ENCODE assay signal across 8 cellular contexts in the genomic region with DNA sequence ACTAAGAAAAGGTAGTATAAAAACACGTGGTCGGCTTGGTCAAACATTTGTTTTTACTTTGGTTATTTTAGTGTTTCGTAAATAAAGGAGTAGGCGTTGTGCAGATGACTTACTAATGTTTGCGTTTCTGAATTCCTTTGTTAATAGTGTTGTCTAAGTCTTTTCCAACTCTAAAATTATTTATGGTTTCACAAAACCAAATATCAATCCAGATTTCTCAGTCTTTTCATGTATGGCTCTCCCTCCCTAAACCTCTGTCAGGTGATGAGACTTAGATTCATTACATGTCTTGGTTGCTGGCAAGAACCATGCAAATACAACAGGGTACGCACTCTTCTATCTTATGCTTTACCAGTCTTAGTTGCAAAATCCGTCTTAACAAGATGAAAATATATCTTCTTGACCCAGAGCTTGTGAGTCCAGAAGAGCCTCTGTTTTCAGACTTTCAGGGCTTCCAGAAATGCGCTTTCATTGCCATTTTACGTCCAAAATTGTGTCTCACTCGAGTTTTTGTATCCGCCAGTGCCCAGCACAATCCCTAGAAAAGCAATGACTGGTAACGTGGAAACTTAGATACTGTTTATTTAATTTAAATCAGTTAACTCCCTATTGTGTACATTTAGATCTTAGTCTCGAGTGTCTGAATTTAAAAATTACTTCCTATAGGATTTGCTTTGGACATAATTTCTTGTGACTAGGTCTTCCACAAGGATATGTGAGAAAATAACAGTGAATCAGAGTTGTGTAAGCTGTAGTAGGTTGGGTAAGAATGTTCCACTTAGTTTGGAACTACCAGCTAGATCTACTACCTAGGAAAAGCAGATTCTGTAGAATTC. TPM values are rescaled to one million over a fixed set of nuclear protein-coding genes. Genes with fewer than 3 reads are reported as not detected.
A peak's percentile ranks its signal among the peaks of the same experiment; 100 is the strongest.
DNase-seq lines count a peak whose midpoint lies in the region; ATAC-seq, FAIRE-seq and TF ChIP-seq lines count a peak whose summit lies in the region.

No MANE protein-coding gene starts in this region.

- H3K4me1 Mint-ChIP-seq in IgD-negative memory B cell: peaks cover 14 to 24% (median 16%) of the 10 kb centered on the region in 3 donors
- H3K4me1 Mint-ChIP-seq in stimulated activated naive CD8-positive, alpha-beta T cell treated with anti-CD3 and anti-CD28 coated beads, Interleukin-15, amount 100 ng/mL, for 72 hours: peaks cover 33% of the 10 kb centered on the region

- 18 to 25% (median 23%) methylated on average over 13 of the region's 13 CpGs for WGBS in adrenal gland, 4 donors

- H3K4me3 Mint-ChIP-seq in IgD-negative memory B cell: peak overlapping the region; percentile 92 to 96 (median 94)
- peak overlapping the region; percentile 91 to 95 for H3K4me3 Mint-ChIP-seq in stimulated activated naive CD8-positive, alpha-beta T cell treated with anti-CD3 and anti-CD28 coated beads, Interleukin-15, amount 100 ng/mL, for 72 hours

- TF ChIP-seq POLR2A in adrenal gland (IDR thresholded peaks at IDR 0.05): no peak

- peaks cover 7% of the 10 kb centered on the region for H3K36me3 Mint-ChIP-seq in IgD-negative memory B cell

- peaks cover 0 to 10% of the 10 kb centered on the region in 2 donors for H3K36me3 ChIP-seq in adrenal gland (replicated peaks in 1 of 2)
- no peaks in the 10 kb centered on the region for H3K36me3 ChIP-seq in kidney (ENCODE audit: control insufficient read depth in 1 of 2, insufficient read depth in 2 of 2, low read length in 2 of 2)

- H3K4me3 ChIP-seq in adrenal gland (peak overlapping the region in 3 of 4 donors; percentile 13 to 77 (median 46)), kidney (ENCODE audit: low read length in 2 of 2) (peak overlapping the region; percentile 71 to 78)

- peak overlapping the region; percentile 73 to 91 (median 86) for H3K27ac Mint-ChIP-seq in IgD-negative memory B cell
- H3K27ac Mint-ChIP-seq in stimulated activated naive CD8-positive, alpha-beta T cell treated with anti-CD3 and anti-CD28 coated beads, Interleukin-15, amount 100 ng/mL, for 72 hours: peak overlapping the region; percentile 87 to 98

- peak overlapping the region; percentile 24 to 100 (median 92) for H3K27ac ChIP-seq in adrenal gland
- H3K27ac ChIP-seq in kidney (ENCODE audit: low read depth in 2 of 2, low read length in 2 of 2): peak overlapping the region in 1 of 2 donors; percentile 93

- peaks cover 13 to 29% of the 10 kb centered on the region in 2 donors for H3K4me1 ChIP-seq in adrenal gland (replicated peaks in 1 of 2)
- peaks cover 0 to 6% of the 10 kb centered on the region in 2 donors for H3K4me1 ChIP-seq in kidney (ENCODE audit: control insufficient read depth in 1 of 2, insufficient read depth in 1 of 2, low read depth in 1 of 2, low read length in 2 of 2)

- FAIRE-seq in kidney (lab: Jason Lieb, UNC) (no peak), urothelium cell line (lab: Jason Lieb, UNC) (no peak)

- intact Hi-C loops in adrenal gland (cut with DNase I): no loop called here
- intact Hi-C loops in kidney (cut with DNase I): no loop called here

- H3K9me3 Mint-ChIP-seq in IgD-negative memory B cell: no peaks in the 10 kb centered on the region
- no peaks in the 10 kb centered on the region for H3K9me3 Mint-ChIP-seq in stimulated activated naive CD8-positive, alpha-beta T cell treated with anti-CD3 and anti-CD28 coated beads, Interleukin-15, amount 100 ng/mL, for 72 hours

- TF ChIP-seq CTCF in adrenal gland (IDR thresholded peaks at IDR 0.05) (no peak), kidney (IDR thresholded peaks at IDR 0.05; ENCODE audit: borderline replicate concordance, extremely low read depth, insufficient read depth) (no peak)

- H3K27me3 Mint-ChIP-seq in IgD-negative memory B cell: no peaks in the 10 kb centered on the region
- peaks cover 5% of the 10 kb centered on the region for H3K27me3 Mint-ChIP-seq in stimulated activated naive CD8-positive, alpha-beta T cell treated with anti-CD3 and anti-CD28 coated beads, Interleukin-15, amount 100 ng/mL, for 72 hours

- H3K9me3 ChIP-seq in adrenal gland (replicated peaks in 1 of 3): no peaks in the 10 kb centered on the region
- no peaks in the 10 kb centered on the region for H3K9me3 ChIP-seq in kidney (ENCODE audit: control insufficient read depth in 1 of 2, low read length in 2 of 2)

- peak; percentile 16 for DNase-seq in DMS114 treated with DMSO at 0.1 percent for 48 hours (lab: John Stamatoyannopoulos, UW; ENCODE audit: unreplicated experiment)
- DNase-seq in adrenal gland: no peak
- no peak for DNase-seq in kidney
- no peak for DNase-seq in stimulated activated naive CD8-positive, alpha-beta T cell treated with anti-CD3 and anti-CD28 coated beads, Interleukin-15, amount 100 ng/mL, for 72 hours
- DNase-seq in stimulated activated CD4-positive, alpha-beta T cell treated with anti-CD3 and anti-CD28 coated beads, Interleukin-12 subunit alpha, Interleukin-12 subunit beta, amount 100 ng/mL, for 4 hours: no peak
- DNase-seq in urothelium cell line (ENCODE audit: low spot score): no peak

- peak overlapping the region; percentile 41 to 42 for H3K9ac ChIP-seq in kidney (ENCODE audit: low read length in 2 of 2)

- no peak for ATAC-seq in stimulated activated naive CD8-positive, alpha-beta T cell treated with anti-CD3 and anti-CD28 coated beads, Interleukin-15, amount 100 ng/mL, for 72 hours
- no peak for ATAC-seq in GM18867 (IDR thresholded peaks at IDR 0.05; ENCODE audit: unreplicated experiment)

- H3K27me3 ChIP-seq in adrenal gland: no peaks in the 10 kb centered on the region

RNA-seq across cellular contexts. Expression of gene MTHFD2L, which starts 0.9 kb away (rescaled TPM):
- polyA plus RNA-seq in IgD-negative memory B cell: 5.1 TPM
- total RNA-seq in adrenal gland: 10 to 100 TPM; 13.2 to 21.8 (median 15.9) TPM
- polyA plus RNA-seq in adrenal gland: 10 to 100 TPM in 2 of 3 donors, 1 to 10 TPM in 1; 9.8 to 25.9 (median 10.3) TPM
- 16.3 TPM for total RNA-seq in kidney
- 12.3 TPM for polyA plus RNA-seq in kidney (ENCODE audit: insufficient read depth, low read depth, low replicate concordance)

RNA-seq across cellular contexts. Expression of gene CXCL2, which starts 59.8 kb away (rescaled TPM):
- not detected for polyA plus RNA-seq in IgD-negative memory B cell
- 10 to 100 TPM in 1 of 8 donors, 1 to 10 TPM in 7; 2.4 to 13.9 (median 6.2) TPM for total RNA-seq in adrenal gland
- polyA plus RNA-seq in adrenal gland: 10 to 100 TPM in 1 of 3 donors, 1 to 10 TPM in 2; 2.2 to 18.8 (median 5.4) TPM
- total RNA-seq in kidney: 17.8 TPM
- polyA plus RNA-seq in kidney (ENCODE audit: insufficient read depth, low read depth, low replicate concordance): 16.9 TPM
